In the genomic region with DNA sequence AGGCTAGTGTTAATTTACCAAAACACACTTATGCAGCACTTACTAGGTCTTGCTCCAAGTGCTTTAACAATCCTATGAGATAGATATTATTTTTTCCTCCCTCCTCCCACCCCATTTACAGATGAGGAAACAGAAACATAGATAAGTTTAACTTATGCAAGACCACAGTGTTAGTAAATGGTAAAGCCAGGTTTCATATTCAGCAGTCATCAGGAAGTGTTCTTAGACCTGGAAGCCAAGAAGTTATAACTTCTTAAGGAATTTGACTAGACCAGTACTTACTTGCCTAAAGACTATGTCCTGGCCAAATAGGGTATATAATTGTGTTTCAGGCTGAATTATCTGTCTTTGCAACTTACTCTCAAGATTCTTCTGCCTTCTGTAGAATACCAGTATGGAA, we compare ENCODE assay signal across 8 cellular contexts. TPM values are rescaled to one million over a fixed set of nuclear protein-coding genes. Genes with fewer than 3 reads are reported as not detected.
DNase-seq lines count a peak whose midpoint lies in the region; ATAC-seq and TF ChIP-seq lines count a peak whose summit lies in the region.

No MANE protein-coding gene starts in this region.

- no peaks in the 10 kb centered on the region for H3K36me3 ChIP-seq in left lung

- H3K27ac Mint-ChIP-seq in T-helper 2 cell treated with Interferon-gamma antibody and Interleukin-4, amounts not matched to agents 5 μg/mL and 100 μg/mL, for 36 hours = peak overlapping the region; percentile 78
- H3K27ac Mint-ChIP-seq in osteocyte (ENCODE audit: unreplicated experiment) = no peak overlapping the region

- no peaks in the 10 kb centered on the region for H3K9me3 ChIP-seq in left lung

- no peak for DNase-seq in T-helper 2 cell treated with Interferon-gamma antibody and Interleukin-4, amounts not matched to agents 5 μg/mL and 100 μg/mL, for 36 hours (ENCODE audit: low spot score)
- DNase-seq in left lung = no peak
- no peak for DNase-seq in stimulated activated CD4-positive, alpha-beta T cell treated with anti-CD3 and anti-CD28 coated beads, Interleukin-12 subunit alpha, Interleukin-12 subunit beta, amount 100 ng/mL, for 4 hours
- DNase-seq in osteocyte (ENCODE audit: extremely low spot score, unreplicated experiment) = no peak
- no peak for DNase-seq in NCI-H1092 (lab: John Stamatoyannopoulos, UW)
- no peak for DNase-seq in DMS153 (lab: John Stamatoyannopoulos, UW)

- H3K9me3 Mint-ChIP-seq in T-helper 2 cell treated with Interferon-gamma antibody and Interleukin-4, amounts not matched to agents 5 μg/mL and 100 μg/mL, for 36 hours = peaks cover 6% of the 10 kb centered on the region
- H3K9me3 Mint-ChIP-seq in osteocyte (ENCODE audit: unreplicated experiment) = no peaks in the 10 kb centered on the region

- intact Hi-C loops in left lung (cut with DNase I) = no loop called here

- H3K27ac ChIP-seq in left lung = no peak overlapping the region

- H3K27me3 Mint-ChIP-seq in T-helper 2 cell treated with Interferon-gamma antibody and Interleukin-4, amounts not matched to agents 5 μg/mL and 100 μg/mL, for 36 hours (ENCODE audit: low read depth) = no peaks in the 10 kb centered on the region
- no peaks in the 10 kb centered on the region for H3K27me3 Mint-ChIP-seq in osteocyte (ENCODE audit: unreplicated experiment)

- no peak overlapping the region for H3K4me3 ChIP-seq in left lung

- peak overlapping the region; percentile 48 for H3K4me3 Mint-ChIP-seq in T-helper 2 cell treated with Interferon-gamma antibody and Interleukin-4, amounts not matched to agents 5 μg/mL and 100 μg/mL, for 36 hours
- no peak overlapping the region for H3K4me3 Mint-ChIP-seq in osteocyte (ENCODE audit: unreplicated experiment)

- TF ChIP-seq CTCF in left lung (IDR thresholded peaks at IDR 0.05) (no peak), osteocyte (IDR thresholded peaks at IDR 0.05) (no peak)

- H3K4me1 ChIP-seq in left lung = peaks cover 0 to 52% of the 10 kb centered on the region in 2 donors

- H3K27me3 ChIP-seq in left lung = no peaks in the 10 kb centered on the region

- peaks cover 24% of the 10 kb centered on the region for H3K36me3 Mint-ChIP-seq in T-helper 2 cell treated with Interferon-gamma antibody and Interleukin-4, amounts not matched to agents 5 μg/mL and 100 μg/mL, for 36 hours (ENCODE audit: low read depth)
- H3K36me3 Mint-ChIP-seq in osteocyte (ENCODE audit: unreplicated experiment) = peaks cover 3% of the 10 kb centered on the region

- peak; percentile 44 for ATAC-seq in GM19043 (IDR thresholded peaks at IDR 0.05; ENCODE audit: low read depth, unreplicated experiment)
- ATAC-seq in HG02938 (IDR thresholded peaks at IDR 0.05; ENCODE audit: unreplicated experiment) = peak; percentile 40
- ATAC-seq in left lung = peak; percentile 41

- H3K4me1 Mint-ChIP-seq in T-helper 2 cell treated with Interferon-gamma antibody and Interleukin-4, amounts not matched to agents 5 μg/mL and 100 μg/mL, for 36 hours (ENCODE audit: low read depth) = peaks cover 62% of the 10 kb centered on the region
- H3K4me1 Mint-ChIP-seq in osteocyte (ENCODE audit: unreplicated experiment) = peaks cover 20% of the 10 kb centered on the region

RNA-seq across cellular contexts. Expression of a gene that starts 15.9 kb away (rescaled TPM):
- total RNA-seq in left lung = 10 to 100 TPM; 13.6 to 14.9 TPM
- 15.6 and 16.2 TPM in 2 replicates for total RNA-seq in osteocyte

RNA-seq across cellular contexts. Expression of a gene that starts 16.3 kb away (rescaled TPM):
- total RNA-seq in left lung (1 to 10 TPM; 8.3 to 9.6 TPM), osteocyte (10.8 and 11.6 TPM in 2 replicates)
